Comparison of ENCODE assay signal across 21 cellular contexts in genomic region chr1:113993766-113994165, GRCh38.
"Had no signal": no experiment of that assay in that cellular context is flagged by ENCODE, and none has a peak within 500 bp of the region (broad histone marks: within the 10 kb centered on the region; RNA-seq: fewer than 3 reads in every experiment).

No MANE protein-coding gene starts in this region.

- DNase-seq: colonic mucosa; cortex of kidney; dermis blood vessel endothelial cell; effector CD4-positive, alpha-beta T cell; effector CD8-positive, alpha-beta T cell; effector memory CD4-positive, alpha-beta T cell; effector memory CD8-positive, alpha-beta T cell; endodermal cell; erythroblast; esophagus squamous epithelium; foreskin fibroblast; foreskin keratinocyte; foreskin melanocyte; gastrocnemius medialis; heart left ventricle; heart right ventricle had no signal

- H3K27ac ChIP-seq: colonic mucosa, coronary artery, dorsolateral prefrontal cortex, epithelial cell of prostate, esophagus squamous epithelium, foreskin keratinocyte, gastrocnemius medialis, gastroesophageal sphincter, heart left ventricle, heart right ventricle had no signal

- H3K4me3 ChIP-seq: colonic mucosa, coronary artery, dorsolateral prefrontal cortex, esophagus squamous epithelium, gastrocnemius medialis, gastroesophageal sphincter, heart left ventricle, heart right ventricle had no signal

- H3K27ac Mint-ChIP-seq: dendritic cell treated with granulocyte-macrophage colony-stimulating factor and Interleukin-4, amounts not matched to agents 40 ng/mL and 50 ng/mL, for 4 days; effector memory CD8-positive, alpha-beta T cell; endodermal cell had no signal

- H3K9me3 ChIP-seq: colonic mucosa, gastrocnemius medialis had no signal

- H3K36me3 ChIP-seq: colonic mucosa, esophagus squamous epithelium, gastrocnemius medialis, gastroesophageal sphincter, heart left ventricle, heart right ventricle had no signal

- H3K4me1 ChIP-seq: colonic mucosa, esophagus squamous epithelium, foreskin keratinocyte, gastroesophageal sphincter had no signal

- H3K4me3 Mint-ChIP-seq: dendritic cell treated with granulocyte-macrophage colony-stimulating factor and Interleukin-4, amounts not matched to agents 40 ng/mL and 50 ng/mL, for 4 days; effector memory CD8-positive, alpha-beta T cell; endodermal cell had no signal

- H3K27me3 ChIP-seq: colonic mucosa, dorsolateral prefrontal cortex, esophagus squamous epithelium, foreskin keratinocyte, gastrocnemius medialis, heart left ventricle, heart right ventricle had no signal

- H3K27me3 Mint-ChIP-seq: dendritic cell treated with granulocyte-macrophage colony-stimulating factor and Interleukin-4, amounts not matched to agents 40 ng/mL and 50 ng/mL, for 4 days had no signal
